ENCODE assay signal across 21 cellular contexts in the genomic region with DNA sequence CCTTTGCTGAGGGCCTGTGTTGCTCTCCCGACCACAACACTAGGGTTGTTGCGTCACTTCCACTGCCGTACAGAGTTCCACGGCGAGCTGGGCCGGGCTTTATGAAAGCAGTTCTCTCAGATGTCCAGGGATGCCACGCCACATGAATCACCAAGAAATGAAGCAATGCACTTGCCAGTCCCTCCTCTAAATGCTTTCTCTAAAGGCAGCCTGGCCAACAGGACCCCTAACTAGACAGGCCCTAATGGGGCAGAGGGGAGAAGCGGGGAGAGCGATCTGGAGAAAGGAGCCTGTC.
DNase-seq lines count a peak whose midpoint lies in the region; ATAC-seq, FAIRE-seq and TF ChIP-seq lines count a peak whose summit lies in the region.
"Had no signal": no experiment of that assay in that cellular context is flagged by ENCODE, and none has a peak within 500 bp of the region (broad histone marks: within the 10 kb centered on the region; RNA-seq: fewer than 3 reads in every experiment).

No MANE protein-coding gene starts in this region.

- no peak overlapping the region for H3K14ac ChIP-seq in mesenchymal stem cell (ENCODE audit: low read length in 2 of 2)

- no peak overlapping the region for H3K4me3 Mint-ChIP-seq in WTC11
- H3K4me3 Mint-ChIP-seq: CD4-positive, CD25-positive, alpha-beta regulatory T cell; HFFc6; IgD-negative memory B cell had no signal

- H3K9me3 ChIP-seq in HepG2 (ENCODE audit: low read length): no peaks in the 10 kb centered on the region
- H3K9me3 ChIP-seq in right lobe of liver: no peaks in the 10 kb centered on the region
- H3K9me3 ChIP-seq in mesenchymal stem cell (ENCODE audit: control insufficient read depth, low read length): no peaks in the 10 kb centered on the region
- H3K9me3 ChIP-seq: A549, Caco-2 had no signal

- TF ChIP-seq RAD21 in HepG2 (CRISPR knock-in tag; IDR thresholded peaks at IDR 0.05): no peak

- H3K4me1 ChIP-seq in HepG2 (ENCODE audit: insufficient read depth, low read length): no peaks in the 10 kb centered on the region
- H3K4me1 ChIP-seq in right lobe of liver: no peaks in the 10 kb centered on the region
- H3K4me1 ChIP-seq in mesenchymal stem cell (ENCODE audit: control insufficient read depth, insufficient read depth, low read depth, low read length): no peaks in the 10 kb centered on the region
- H3K4me1 ChIP-seq: A549, Caco-2 had no signal

- H3K27me3 ChIP-seq in HepG2 (ENCODE audit: control insufficient read depth in 1 of 2, insufficient read depth in 2 of 2, low read length in 2 of 2): no peaks in the 10 kb centered on the region
- no peaks in the 10 kb centered on the region for H3K27me3 ChIP-seq in right lobe of liver
- H3K27me3 ChIP-seq in mesenchymal stem cell (ENCODE audit: control insufficient read depth in 1 of 2, insufficient read depth in 1 of 2, low read length in 2 of 2): peaks cover 0 to 2% of the 10 kb centered on the region in 2 experiments

- ATAC-seq in HepG2 (no peak; the same call in 2 of the 3 replicates), right lobe of liver (no peak), WTC11 (no peak)
- ATAC-seq: A549, Right ventricle myocardium inferior had no signal

- peak; percentile 38 for DNase-seq in HepG2 (ENCODE audit: low spot score)
- no peak for DNase-seq in right lobe of liver
- DNase-seq in WTC11 (ENCODE audit: low spot score): no peak
- peak; percentile 64 for DNase-seq in mesenchymal stem cell
- no peak for DNase-seq in middle frontal gyrus (ENCODE audit: extremely low spot score, low spot score)
- no peak for DNase-seq in stimulated activated CD4-positive, alpha-beta T cell treated with anti-CD3 and anti-CD28 coated beads, Interleukin-4, amount 100 ng/mL, for 24 hours
- no peak for DNase-seq in NCI-H446 (lab: John Stamatoyannopoulos, UW)
- no peak for DNase-seq in RKO (ENCODE audit: low spot score)
- DNase-seq: Caco-2; CD4-positive, CD25-positive, alpha-beta regulatory T cell; DMS153; HFFc6; NCI-H1436; NCI-H2081; NCI-H510A treated with DMSO at 0.1 percent for 48 hours; NCI-H82 had no signal

- peak overlapping the region; percentile 22; the same call in 1 of the 2 replicates for H3K27ac Mint-ChIP-seq in WTC11
- H3K27ac Mint-ChIP-seq: CD4-positive, CD25-positive, alpha-beta regulatory T cell; HFFc6; IgD-negative memory B cell had no signal

- no peaks in the 10 kb centered on the region for H3K79me2 ChIP-seq in HepG2 (ENCODE audit: insufficient read depth, low read length)

- FAIRE-seq in HepG2 (lab: Jason Lieb, UNC): no peak
- FAIRE-seq: A549 had no signal

- H3K4me2 ChIP-seq in HepG2 (ENCODE audit: low read depth, low read length) (no peak overlapping the region), mesenchymal stem cell (ENCODE audit: low read length, poor library complexity, severe bottlenecking) (no peak overlapping the region)
- H3K4me2 ChIP-seq: A549, PC-9 had no signal

- H3K4me1 Mint-ChIP-seq in WTC11: peaks cover 18% of the 10 kb centered on the region
- H3K4me1 Mint-ChIP-seq: IgD-negative memory B cell had no signal

- H3K27ac ChIP-seq in HepG2 (ENCODE audit: extremely low read length, insufficient read depth, low read length) (no peak overlapping the region), right lobe of liver (no peak overlapping the region), mesenchymal stem cell (ENCODE audit: low read length, poor library complexity, severe bottlenecking) (no peak overlapping the region)
- H3K27ac ChIP-seq: A549, PC-9, SK-N-MC had no signal

- no peak overlapping the region for H3K18ac ChIP-seq in mesenchymal stem cell (ENCODE audit: low read depth in 1 of 2, low read length in 2 of 2)

- peaks cover 5% of the 10 kb centered on the region for H3K79me1 ChIP-seq in mesenchymal stem cell (replicated peaks; ENCODE audit: low read length, poor library complexity, severe bottlenecking)

- H3K4ac ChIP-seq in mesenchymal stem cell (ENCODE audit: low read depth in 1 of 2, low read length in 2 of 2): no peak overlapping the region

- no TSS peak for BruUV-seq in HepG2 (replicated peaks; lab: Mats Ljungman, UMichigan)

- peaks cover under 1% of the 10 kb centered on the region; the same call in 1 of the 2 replicates for H4K20me1 ChIP-seq in HepG2 (ENCODE audit: insufficient read depth, low read length)

- 77% methylated on average over 9 of the region's 9 CpGs for WGBS in HepG2 (ENCODE audit: low lambda C conversion rate)
- WGBS in right lobe of liver (ENCODE audit: insufficient coverage, low coverage, low lambda C conversion rate, missing lambda C conversion rate): 87% methylated on average over 7 of the region's 9 CpGs
- 88% methylated on average over 8 of the region's 9 CpGs for WGBS in mesenchymal stem cell

- H2AK5ac ChIP-seq in mesenchymal stem cell (ENCODE audit: low read length, severe bottlenecking): no peak overlapping the region

- POLR2A ChIA-PET in HepG2 (lab: Yijun Ruan, JAX): no interaction called here
- POLR2A ChIA-PET in WTC11 (lab: Charles Lee): no interaction called here

- H3K36me3 Mint-ChIP-seq in WTC11: peaks cover 5% of the 10 kb centered on the region
- H3K36me3 Mint-ChIP-seq: CD4-positive, CD25-positive, alpha-beta regulatory T cell; IgD-negative memory B cell had no signal

- no peak overlapping the region for H4K91ac ChIP-seq in mesenchymal stem cell (ENCODE audit: low read length)

- H3K36me3 ChIP-seq in HepG2 (replicated peaks in 1 of 2; ENCODE audit: control insufficient read depth in 1 of 2, insufficient read depth in 2 of 2, low read length in 2 of 2) (0 out of 5 replicates have a peak, but pooled peaks cover 0 to 4% of the 10 kb centered on the region in 2 experiments), right lobe of liver (no peaks in the 10 kb centered on the region), mesenchymal stem cell (ENCODE audit: control insufficient read depth in 1 of 2, insufficient read depth in 2 of 2, low read depth in 1 of 2, low read length in 2 of 2) (no peaks in the 10 kb centered on the region)

- H2AFZ ChIP-seq in HepG2 (ENCODE audit: low read length): no peak overlapping the region
- no peak overlapping the region for H2AFZ ChIP-seq in mesenchymal stem cell (ENCODE audit: low read depth, low read length)
- H2AFZ ChIP-seq: PC-9 had no signal

- TF ChIP-seq CTCF in HepG2 (CRISPR knock-in tag; IDR thresholded peaks at IDR 0.05) (no peak), right lobe of liver (IDR thresholded peaks at IDR 0.05) (no peak), WTC11 (IDR thresholded peaks at IDR 0.05) (no peak)

- H3K23ac ChIP-seq in mesenchymal stem cell (ENCODE audit: low read length in 2 of 2): no peak overlapping the region

- H3K9me3 Mint-ChIP-seq in WTC11: peaks cover 5% of the 10 kb centered on the region

- H2BK5ac ChIP-seq in mesenchymal stem cell (ENCODE audit: low read depth, low read length, poor library complexity, severe bottlenecking): no peak overlapping the region

- H4K8ac ChIP-seq in mesenchymal stem cell (ENCODE audit: low read length): no peak overlapping the region

- H2BK15ac ChIP-seq in mesenchymal stem cell (ENCODE audit: low read depth, poor library complexity, severe bottlenecking): no peak overlapping the region

- no peak overlapping the region for H2BK120ac ChIP-seq in mesenchymal stem cell (ENCODE audit: low read depth, low read length)

- in situ Hi-C loops in HepG2 (cut with HindIII; ENCODE audit: extremely low pct_ligation_motif_present, low pct_unique_long_range_greater_than_20kb): no loop called here

- no peak overlapping the region for H2BK12ac ChIP-seq in mesenchymal stem cell (ENCODE audit: low read length in 2 of 2)

- TF ChIP-seq POLR2A in HepG2 (IDR thresholded peaks at IDR 0.05; ENCODE audit: insufficient read depth in 1 of 2, low read depth in 2 of 2, low read length in 2 of 2): no peak
- no peak for TF ChIP-seq POLR2A in right lobe of liver (IDR thresholded peaks at IDR 0.05)

- H3K9ac ChIP-seq in HepG2 (ENCODE audit: insufficient read depth, low read depth, low read length) (no peak overlapping the region), mesenchymal stem cell (ENCODE audit: low read length) (no peak overlapping the region)

- no peaks in the 10 kb centered on the region for H3K27me3 Mint-ChIP-seq in WTC11 (ENCODE audit: low read depth)
- H3K27me3 Mint-ChIP-seq: IgD-negative memory B cell had no signal

- CTCF ChIA-PET in HepG2 (lab: Yijun Ruan, JAX; ENCODE audit: low intra/inter-chr PET ratio, low total read pairs): no interaction called here
- CTCF ChIA-PET in WTC11 (lab: Charles Lee): no interaction called here

- H3K4me3 ChIP-seq in HepG2 (replicated peaks in 1 of 3; ENCODE audit: insufficient read depth in 1 of 3, low read depth in 2 of 3, low read length in 3 of 3) (no peak overlapping the region), right lobe of liver (no peak overlapping the region), mesenchymal stem cell (ENCODE audit: insufficient read depth in 1 of 2, low read depth in 1 of 2, low read length in 2 of 2) (no peak overlapping the region)
- H3K4me3 ChIP-seq: A549, PC-9, SK-N-MC had no signal

- intact Hi-C loops in HepG2 (cut with micrococcal nuclease; ENCODE audit: unreplicated experiment) (no loop called here), right lobe of liver (cut with DNase I) (no loop called here)

- TF ChIP-seq EP300 in HepG2 (IDR thresholded peaks at IDR 0.05; ENCODE audit: low read depth in 2 of 2, low read length in 2 of 2) (no peak), HepG2 (CRISPR knock-in tag; IDR thresholded peaks at IDR 0.05; ENCODE audit: borderline replicate concordance) (no peak)

TF ChIP-seq in HepG2, 621 proteins besides CTCF, POLR2A, EP300 and RAD21 (continues in another document):
- TF ChIP-seq NR1H2 (CRISPR knock-in tag; IDR thresholded peaks at IDR 0.05; ENCODE audit: borderline replicate concordance, low read depth): no peak
- TF ChIP-seq CEBPB (IDR thresholded peaks at IDR 0.05; ENCODE audit: borderline replicate concordance, low read depth, low read length): peak; percentile 83
- no peak for TF ChIP-seq REL (CRISPR knock-in tag; conservative IDR thresholded peaks at IDR 0.05)
- no peak for TF ChIP-seq ARNTL (CRISPR knock-in tag; IDR thresholded peaks at IDR 0.05)

TF ChIP-seq in WTC11, 78 proteins besides CTCF, POLR2A, EP300 and RAD21 (continues in another document):
- TF ChIP-seq ZNF416 (CRISPR knock-in tag; IDR thresholded peaks at IDR 0.05) (no peak), ZNF317 (CRISPR knock-in tag; IDR thresholded peaks at IDR 0.05; ENCODE audit: borderline replicate concordance, low read depth) (no peak), ZBTB21 (CRISPR knock-in tag; IDR thresholded peaks at IDR 0.05; ENCODE audit: borderline replicate concordance) (no peak), KAT7 (CRISPR knock-in tag; IDR thresholded peaks at IDR 0.05; ENCODE audit: borderline replicate concordance) (no peak), CDX4 (CRISPR knock-in tag; IDR thresholded peaks at IDR 0.05; ENCODE audit: borderline replicate concordance) (no peak), ELF4 (CRISPR knock-in tag; IDR thresholded peaks at IDR 0.05; ENCODE audit: low read depth) (no peak)

Comparison
In these comparisons a context has a peak if more than half of its experiments do, and no peak if none do; other contexts are left out.
1. DNase-seq: peak in HepG2 (single experiment) and mesenchymal stem cell (single experiment); none in right lobe of liver (0 of 3), WTC11 (single experiment), middle frontal gyrus (single experiment), stimulated activated CD4-positive, alpha-beta T cell treated with anti-CD3 and anti-CD28 coated beads, Interleukin-4, amount 100 ng/mL, for 24 hours (single experiment), NCI-H446 (0 of 2) and RKO (single experiment).